In the genomic region with DNA sequence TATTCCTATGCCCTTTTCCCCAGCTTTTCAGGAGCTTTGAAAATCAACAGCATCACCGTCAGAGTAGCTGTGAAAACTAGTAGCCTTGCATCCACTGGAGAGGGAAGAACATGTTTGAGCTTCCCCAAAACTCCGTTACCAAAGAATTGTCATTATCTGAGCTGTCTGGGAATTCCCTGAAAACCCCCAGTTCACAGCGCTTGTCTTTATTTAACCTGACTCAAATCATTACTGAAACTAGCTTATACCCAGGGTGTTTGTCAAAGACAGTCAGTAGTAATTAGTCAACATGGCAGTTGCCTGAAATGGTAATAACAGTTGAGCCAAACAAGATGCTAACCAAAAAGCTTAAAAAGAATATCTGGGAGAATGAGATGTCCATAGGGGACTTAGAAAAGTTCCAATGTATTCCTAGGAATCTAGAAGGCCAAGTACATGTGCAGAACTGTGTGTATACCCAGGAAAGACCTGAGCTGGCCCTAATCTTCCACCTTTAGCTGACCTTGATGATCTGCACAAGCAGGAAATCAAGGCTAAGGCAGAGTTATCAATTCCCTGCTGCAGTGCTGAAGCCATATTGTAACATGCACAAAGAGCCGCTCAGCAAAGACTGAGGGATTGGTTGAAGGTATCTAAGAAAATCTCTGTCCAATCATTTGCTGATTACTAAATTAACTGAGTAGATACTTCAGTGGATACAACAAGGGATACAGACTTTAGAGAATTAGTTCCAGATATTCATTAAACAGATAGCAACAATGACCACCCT, we compare ENCODE assay signal across 12 cellular contexts.
DNase-seq lines count a peak whose midpoint lies in the region; ATAC-seq lines count a peak whose summit lies in the region.
"Had no signal": no experiment of that assay in that cellular context is flagged by ENCODE, and none has a peak within 500 bp of the region (broad histone marks: within the 10 kb centered on the region; RNA-seq: fewer than 3 reads in every experiment).

No MANE protein-coding gene starts in this region.

- intact Hi-C loops in activated CD4-positive, alpha-beta T cell treated with anti-CD3 and anti-CD28 coated beads, Interleukin-2, amount 10 ng/mL, durations not matched to agents 24 days and 14 days (cut with micrococcal nuclease), result loop anchor here (1.0 to 5.0 kb wide), 8 partner anchors 15 to 532 kb away; no protein-coding TSS in a partner anchor
- intact Hi-C loops in activated T-helper 1 cell treated with anti-CD3 and anti-CD28 coated beads, Interleukin-12 subunit alpha, Interleukin-12 subunit beta, Interleukin-2, Interleukin-4 antibody, amounts not matched to agents 30 ng/mL and 10 ng/mL and 1 ng/mL, durations not matched to agents 14 hours and 24 hours and 36 hours (cut with micrococcal nuclease), result loop anchor here (1.0 to 5.0 kb wide), 10 partner anchors 15 to 560 kb away; a partner anchor contains a TSS

- DNase-seq in activated CD4-positive, alpha-beta T cell treated with anti-CD3 and anti-CD28 coated beads, Interleukin-2, amount 10 ng/mL, durations not matched to agents 24 days and 14 days, result peak; percentile 75
- no peak for DNase-seq in activated CD4-positive, alpha-beta T cell treated with anti-CD3 and anti-CD28 coated beads for 4 hours
- peak; percentile 25 for DNase-seq in activated T-helper 1 cell treated with anti-CD3 and anti-CD28 coated beads, Interleukin-12 subunit alpha, Interleukin-12 subunit beta, Interleukin-2, Interleukin-4 antibody, amounts not matched to agents 30 ng/mL and 10 ng/mL and 1 ng/mL, durations not matched to agents 14 hours and 24 hours and 36 hours (ENCODE audit: low spot score)
- no peak for DNase-seq in retina
- no peak for DNase-seq in DMS153 (lab: John Stamatoyannopoulos, UW)
- DNase-seq in LoVo (ENCODE audit: low spot score), result no peak
- DNase-seq: activated effector memory CD4-positive, alpha-beta T cell treated with Interleukin-2 at 50 U/mL for 16 hours; NCI-H524; T-cell had no signal

- no peaks in the 10 kb centered on the region for H3K27me3 Mint-ChIP-seq in activated CD4-positive, alpha-beta T cell treated with anti-CD3 and anti-CD28 coated beads, Interleukin-2, amount 10 ng/mL, durations not matched to agents 24 days and 14 days
- H3K27me3 Mint-ChIP-seq in activated T-helper 1 cell treated with anti-CD3 and anti-CD28 coated beads, Interleukin-12 subunit alpha, Interleukin-12 subunit beta, Interleukin-2, Interleukin-4 antibody, amounts not matched to agents 30 ng/mL and 10 ng/mL and 1 ng/mL, durations not matched to agents 14 hours and 24 hours and 36 hours (ENCODE audit: insufficient read depth), result no peaks in the 10 kb centered on the region

- peak overlapping the region; percentile 35 for H3K4me3 Mint-ChIP-seq in activated CD4-positive, alpha-beta T cell treated with anti-CD3 and anti-CD28 coated beads, Interleukin-2, amount 10 ng/mL, durations not matched to agents 24 days and 14 days
- peak overlapping the region; percentile 20 for H3K4me3 Mint-ChIP-seq in activated T-helper 1 cell treated with anti-CD3 and anti-CD28 coated beads, Interleukin-12 subunit alpha, Interleukin-12 subunit beta, Interleukin-2, Interleukin-4 antibody, amounts not matched to agents 30 ng/mL and 10 ng/mL and 1 ng/mL, durations not matched to agents 14 hours and 24 hours and 36 hours
- H3K4me3 Mint-ChIP-seq: IgD-negative memory B cell, T-cell had no signal

- peaks cover 23% of the 10 kb centered on the region for H3K9me3 Mint-ChIP-seq in activated CD4-positive, alpha-beta T cell treated with anti-CD3 and anti-CD28 coated beads, Interleukin-2, amount 10 ng/mL, durations not matched to agents 24 days and 14 days
- peaks cover 39% of the 10 kb centered on the region for H3K9me3 Mint-ChIP-seq in activated T-helper 1 cell treated with anti-CD3 and anti-CD28 coated beads, Interleukin-12 subunit alpha, Interleukin-12 subunit beta, Interleukin-2, Interleukin-4 antibody, amounts not matched to agents 30 ng/mL and 10 ng/mL and 1 ng/mL, durations not matched to agents 14 hours and 24 hours and 36 hours
- H3K9me3 Mint-ChIP-seq: T-cell had no signal

- ATAC-seq in GM19468 (IDR thresholded peaks at IDR 0.05; ENCODE audit: extremely low read depth, unreplicated experiment) (peak; percentile 81), HG03039 (IDR thresholded peaks at IDR 0.05; ENCODE audit: unreplicated experiment) (peak; percentile 82)
- ATAC-seq: T-cell had no signal

- peaks cover 28% of the 10 kb centered on the region for H3K4me1 Mint-ChIP-seq in activated CD4-positive, alpha-beta T cell treated with anti-CD3 and anti-CD28 coated beads, Interleukin-2, amount 10 ng/mL, durations not matched to agents 24 days and 14 days
- peaks cover 41% of the 10 kb centered on the region for H3K4me1 Mint-ChIP-seq in activated T-helper 1 cell treated with anti-CD3 and anti-CD28 coated beads, Interleukin-12 subunit alpha, Interleukin-12 subunit beta, Interleukin-2, Interleukin-4 antibody, amounts not matched to agents 30 ng/mL and 10 ng/mL and 1 ng/mL, durations not matched to agents 14 hours and 24 hours and 36 hours (ENCODE audit: low read depth)
- H3K4me1 Mint-ChIP-seq: T-cell had no signal

- peak overlapping the region; percentile 90 for H3K27ac Mint-ChIP-seq in activated CD4-positive, alpha-beta T cell treated with anti-CD3 and anti-CD28 coated beads, Interleukin-2, amount 10 ng/mL, durations not matched to agents 24 days and 14 days
- H3K27ac Mint-ChIP-seq in activated T-helper 1 cell treated with anti-CD3 and anti-CD28 coated beads, Interleukin-12 subunit alpha, Interleukin-12 subunit beta, Interleukin-2, Interleukin-4 antibody, amounts not matched to agents 30 ng/mL and 10 ng/mL and 1 ng/mL, durations not matched to agents 14 hours and 24 hours and 36 hours, result peak overlapping the region; percentile 81
- H3K27ac Mint-ChIP-seq: IgD-negative memory B cell, T-cell had no signal

- H3K36me3 Mint-ChIP-seq in activated CD4-positive, alpha-beta T cell treated with anti-CD3 and anti-CD28 coated beads, Interleukin-2, amount 10 ng/mL, durations not matched to agents 24 days and 14 days (ENCODE audit: low read depth), result peaks cover 27% of the 10 kb centered on the region
- peaks cover 33% of the 10 kb centered on the region for H3K36me3 Mint-ChIP-seq in activated T-helper 1 cell treated with anti-CD3 and anti-CD28 coated beads, Interleukin-12 subunit alpha, Interleukin-12 subunit beta, Interleukin-2, Interleukin-4 antibody, amounts not matched to agents 30 ng/mL and 10 ng/mL and 1 ng/mL, durations not matched to agents 14 hours and 24 hours and 36 hours (ENCODE audit: low read depth)
- H3K36me3 Mint-ChIP-seq: T-cell had no signal

Comparison
In these comparisons a context has a peak if more than half of its experiments do, and no peak if none do; other contexts are left out.
1. DNase-seq: peak in activated CD4-positive, alpha-beta T cell treated with anti-CD3 and anti-CD28 coated beads, Interleukin-2, amount 10 ng/mL, durations not matched to agents 24 days and 14 days (single experiment) and activated T-helper 1 cell treated with anti-CD3 and anti-CD28 coated beads, Interleukin-12 subunit alpha, Interleukin-12 subunit beta, Interleukin-2, Interleukin-4 antibody, amounts not matched to agents 30 ng/mL and 10 ng/mL and 1 ng/mL, durations not matched to agents 14 hours and 24 hours and 36 hours (single experiment); none in activated CD4-positive, alpha-beta T cell treated with anti-CD3 and anti-CD28 coated beads for 4 hours (0 of 2), retina (single experiment), DMS153 (single experiment) and LoVo (single experiment).